ENCODE assay signal across 8 cellular contexts in genomic region chr14:39168591-39168990, GRCh38. TPM values are rescaled to one million over a fixed set of nuclear protein-coding genes. Genes with fewer than 3 reads are reported as not detected.
DNase-seq lines count a peak whose midpoint lies in the region; ATAC-seq and TF ChIP-seq lines count a peak whose summit lies in the region.

No MANE protein-coding gene starts in this region.

- peak overlapping the region; percentile 83 for H3K4me3 ChIP-seq in right cardiac atrium (ENCODE audit: low read length)
- H3K4me3 ChIP-seq in smooth muscle cell = peak overlapping the region; percentile 86

- H3K36me3 Mint-ChIP-seq in activated CD4-positive, alpha-beta T cell treated with anti-CD3 and anti-CD28 coated beads for 36 hours (ENCODE audit: low read depth) = peaks cover 6% of the 10 kb centered on the region
- peaks cover 14% of the 10 kb centered on the region for H3K36me3 Mint-ChIP-seq in activated CD8-positive, alpha-beta T cell treated with anti-CD3 and anti-CD28 coated beads for 36 hours (ENCODE audit: low read depth)

- H3K9ac ChIP-seq in smooth muscle cell (ENCODE audit: low read depth) = peak overlapping the region; percentile 89

- H3K9me3 ChIP-seq in right cardiac atrium (ENCODE audit: control insufficient read depth, low read length) (no peaks in the 10 kb centered on the region), smooth muscle cell (replicated peaks; ENCODE audit: low read depth) (no peaks in the 10 kb centered on the region)

- peak overlapping the region; percentile 71 for H3K27ac Mint-ChIP-seq in activated CD4-positive, alpha-beta T cell treated with anti-CD3 and anti-CD28 coated beads for 36 hours
- H3K27ac Mint-ChIP-seq in activated CD8-positive, alpha-beta T cell treated with anti-CD3 and anti-CD28 coated beads for 36 hours = no peak overlapping the region

- H3K9me3 Mint-ChIP-seq in activated CD4-positive, alpha-beta T cell treated with anti-CD3 and anti-CD28 coated beads for 36 hours (ENCODE audit: low read depth) = no peaks in the 10 kb centered on the region
- H3K9me3 Mint-ChIP-seq in activated CD8-positive, alpha-beta T cell treated with anti-CD3 and anti-CD28 coated beads for 36 hours = no peaks in the 10 kb centered on the region

- H3K4me1 ChIP-seq in right cardiac atrium (ENCODE audit: control insufficient read depth, insufficient read depth, low read length) = no peaks in the 10 kb centered on the region
- peaks cover 20% of the 10 kb centered on the region for H3K4me1 ChIP-seq in smooth muscle cell (ENCODE audit: low read depth)

- H3K27me3 ChIP-seq in right cardiac atrium (ENCODE audit: control insufficient read depth, insufficient read depth) (no peaks in the 10 kb centered on the region), smooth muscle cell (ENCODE audit: low read depth) (no peaks in the 10 kb centered on the region)

- no peaks in the 10 kb centered on the region for H3K27me3 Mint-ChIP-seq in activated CD4-positive, alpha-beta T cell treated with anti-CD3 and anti-CD28 coated beads for 36 hours
- no peaks in the 10 kb centered on the region for H3K27me3 Mint-ChIP-seq in activated CD8-positive, alpha-beta T cell treated with anti-CD3 and anti-CD28 coated beads for 36 hours

- DNase-seq in activated CD4-positive, alpha-beta T cell treated with anti-CD3 and anti-CD28 coated beads for 36 hours = no peak
- DNase-seq in activated CD4-positive, alpha-beta T cell treated with anti-CD3 and anti-CD28 coated beads, Interleukin-2, amount 50 U/mL, for 1 hour = no peak
- no peak for DNase-seq in activated CD8-positive, alpha-beta T cell treated with anti-CD3 and anti-CD28 coated beads for 36 hours
- no peak for DNase-seq in right cardiac atrium
- no peak for DNase-seq in smooth muscle cell (lab: John Stamatoyannopoulos, UW; ENCODE audit: unreplicated experiment)
- DNase-seq in HuH-7.5 (ENCODE audit: low spot score) = no peak
- no peak for DNase-seq in NCI-H128 (lab: John Stamatoyannopoulos, UW; ENCODE audit: unreplicated experiment)
- DNase-seq in Ammon's horn (ENCODE audit: low spot score) = no peak

- H3K4me2 ChIP-seq in smooth muscle cell = peak overlapping the region; percentile 100

- H3K27ac ChIP-seq in right cardiac atrium (ENCODE audit: low read length) (no peak overlapping the region), smooth muscle cell (ENCODE audit: low read depth) (no peak overlapping the region)

- 60% methylated on average over 4 of the region's 4 CpGs for WGBS in right cardiac atrium
- WGBS in smooth muscle cell (ENCODE audit: low lambda C conversion rate) = 80% methylated on average over 4 of the region's 4 CpGs

- POLR2A ChIA-PET in activated CD4-positive, alpha-beta T cell treated with anti-CD3 and anti-CD28 coated beads for 36 hours (lab: Charles Lee) = no interaction called here
- POLR2A ChIA-PET in activated CD8-positive, alpha-beta T cell treated with anti-CD3 and anti-CD28 coated beads for 36 hours (lab: Charles Lee) = interaction anchor here (1.0 to 1.5 kb wide), 2 partner anchors 12 to 20 kb away, joined by 4 to 5 read pairs; no protein-coding TSS in a partner anchor

- intact Hi-C loops in activated CD4-positive, alpha-beta T cell treated with anti-CD3 and anti-CD28 coated beads for 36 hours (cut with DNase I, micrococcal nuclease) = no loop called here
- intact Hi-C loops in activated CD8-positive, alpha-beta T cell treated with anti-CD3 and anti-CD28 coated beads for 36 hours (cut with micrococcal nuclease) = no loop called here
- intact Hi-C loops in right cardiac atrium (cut with DNase I) = no loop called here

- ATAC-seq in activated CD4-positive, alpha-beta T cell treated with anti-CD3 and anti-CD28 coated beads for 36 hours = no peak
- no peak for ATAC-seq in activated CD8-positive, alpha-beta T cell treated with anti-CD3 and anti-CD28 coated beads for 36 hours
- ATAC-seq in right cardiac atrium = no peak

- H3K79me2 ChIP-seq in smooth muscle cell (ENCODE audit: low read depth) = peaks cover 55% of the 10 kb centered on the region

- H4K20me1 ChIP-seq in smooth muscle cell (ENCODE audit: low read depth) = peaks cover 6% of the 10 kb centered on the region

- H2AFZ ChIP-seq in smooth muscle cell (ENCODE audit: low read depth) = no peak overlapping the region

- TF ChIP-seq CTCF in activated CD8-positive, alpha-beta T cell treated with anti-CD3 and anti-CD28 coated beads for 36 hours (IDR thresholded peaks at IDR 0.05) = no peak
- TF ChIP-seq CTCF in smooth muscle cell (IDR thresholded peaks at IDR 0.05; ENCODE audit: borderline replicate concordance, insufficient read depth, poor library complexity, severe bottlenecking) = no peak

- CTCF ChIA-PET in activated CD4-positive, alpha-beta T cell treated with anti-CD3 and anti-CD28 coated beads for 36 hours (lab: Charles Lee) = no interaction called here
- CTCF ChIA-PET in activated CD8-positive, alpha-beta T cell treated with anti-CD3 and anti-CD28 coated beads for 36 hours (lab: Charles Lee) = no interaction called here

- no peaks in the 10 kb centered on the region for H3K36me3 ChIP-seq in smooth muscle cell (ENCODE audit: low read depth)

- peaks cover 45% of the 10 kb centered on the region for H3K4me1 Mint-ChIP-seq in activated CD4-positive, alpha-beta T cell treated with anti-CD3 and anti-CD28 coated beads for 36 hours
- H3K4me1 Mint-ChIP-seq in activated CD8-positive, alpha-beta T cell treated with anti-CD3 and anti-CD28 coated beads for 36 hours (ENCODE audit: low read depth) = peaks cover 33% of the 10 kb centered on the region

- peak overlapping the region; percentile 87 for H3K4me3 Mint-ChIP-seq in activated CD4-positive, alpha-beta T cell treated with anti-CD3 and anti-CD28 coated beads for 36 hours
- peak overlapping the region; percentile 80 for H3K4me3 Mint-ChIP-seq in activated CD8-positive, alpha-beta T cell treated with anti-CD3 and anti-CD28 coated beads for 36 hours

- H3F3A ChIP-seq in smooth muscle cell (ENCODE audit: low read depth) = peaks cover 7% of the 10 kb centered on the region

RNA-seq across cellular contexts. Expression of gene TRAPPC6B, which starts 1.5 kb away (rescaled TPM):
- total RNA-seq in activated CD4-positive, alpha-beta T cell treated with anti-CD3 and anti-CD28 coated beads for 36 hours = 10 to 100 TPM; 18.0 to 21.5 TPM
- 10 to 100 TPM; 15.5 to 19.1 TPM for total RNA-seq in activated CD8-positive, alpha-beta T cell treated with anti-CD3 and anti-CD28 coated beads for 36 hours
- total RNA-seq in right cardiac atrium (10 to 100 TPM; 22.0 to 26.6 (median 23.1) TPM), smooth muscle cell (38.6 and 44.2 TPM in 2 replicates)
- polyA plus RNA-seq in right cardiac atrium (10.3 TPM), smooth muscle cell (15.2 and 23.6 TPM in 2 replicates)

RNA-seq across cellular contexts. Expression of gene PNN, which starts 6.5 kb away (rescaled TPM):
- 10 to 100 TPM; 87.8 to 98.3 TPM for total RNA-seq in activated CD4-positive, alpha-beta T cell treated with anti-CD3 and anti-CD28 coated beads for 36 hours
- total RNA-seq in activated CD8-positive, alpha-beta T cell treated with anti-CD3 and anti-CD28 coated beads for 36 hours = 100 to 1,000 TPM; 106 to 107 TPM
- 10 to 100 TPM; 25.2 to 32.5 (median 29.6) TPM for total RNA-seq in right cardiac atrium
- polyA plus RNA-seq in right cardiac atrium = 22.4 TPM
- 30.7 and 34.0 TPM in 2 replicates for total RNA-seq in smooth muscle cell
- 26.0 and 56.0 TPM in 2 replicates for polyA plus RNA-seq in smooth muscle cell

RNA-seq across cellular contexts. Expression of gene GEMIN2, which starts 54.5 kb away (rescaled TPM):
- 10 to 100 TPM; 23.8 to 27.6 TPM for total RNA-seq in activated CD4-positive, alpha-beta T cell treated with anti-CD3 and anti-CD28 coated beads for 36 hours
- 10 to 100 TPM; 21.6 to 25.3 TPM for total RNA-seq in activated CD8-positive, alpha-beta T cell treated with anti-CD3 and anti-CD28 coated beads for 36 hours
- total RNA-seq in right cardiac atrium (1 to 10 TPM; 6.4 to 8.8 (median 6.9) TPM), smooth muscle cell (29.6 and 30.0 TPM in 2 replicates)
- polyA plus RNA-seq in right cardiac atrium (6.4 TPM), smooth muscle cell (18.1 and 25.7 TPM in 2 replicates)
